13 cellular contexts compared by ENCODE assay signal in genomic region chr5:135391869-135392255, GRCh38. TPM values are rescaled to one million over a fixed set of nuclear protein-coding genes. Genes with fewer than 3 reads are reported as not detected.
DNase-seq lines count a peak whose midpoint lies in the region; ATAC-seq and TF ChIP-seq lines count a peak whose summit lies in the region.
"Had no signal": no experiment of that assay in that cellular context is flagged by ENCODE, and none has a peak within 500 bp of the region (broad histone marks: within the 10 kb centered on the region; RNA-seq: fewer than 3 reads in every experiment).

No MANE protein-coding gene starts in this region.

- H3K27ac ChIP-seq in KOPT-K1 (ENCODE audit: low read depth, low read length, poor library complexity, severe bottlenecking), result peak overlapping the region; percentile 10
- H3K27ac ChIP-seq in fibroblast of lung (ENCODE audit: insufficient read depth, low read length), result peak overlapping the region; percentile 52
- H3K27ac ChIP-seq in PC-3 (ENCODE audit: low read length), result no peak overlapping the region

- H4K20me1 ChIP-seq in fibroblast of lung (ENCODE audit: control insufficient read depth, extremely low read depth, insufficient read depth, low read length), result no peaks in the 10 kb centered on the region
- H4K20me1 ChIP-seq in PC-3 (ENCODE audit: low read length), result peaks cover 75% of the 10 kb centered on the region

- no peak for TF ChIP-seq CTCF in AG10803 (conservative IDR thresholded peaks at IDR 0.05; ENCODE audit: low read length)
- no peak for TF ChIP-seq CTCF in fibroblast of lung (conservative IDR thresholded peaks at IDR 0.05 in 1 of 2, IDR thresholded peaks at IDR 0.05 in 1 of 2; ENCODE audit: low read depth in 1 of 2, low read length in 2 of 2)
- TF ChIP-seq CTCF in PC-3 (conservative IDR thresholded peaks at IDR 0.05; ENCODE audit: low read depth, low read length), result no peak

- H2AFZ ChIP-seq in fibroblast of lung (ENCODE audit: low read length), result no peak overlapping the region
- no peak overlapping the region for H2AFZ ChIP-seq in PC-3 (ENCODE audit: low read length)
- H2AFZ ChIP-seq: GM23338 had no signal

- no peaks in the 10 kb centered on the region for H3K9me3 ChIP-seq in KOPT-K1 (ENCODE audit: insufficient read depth, low read length, poor library complexity, severe bottlenecking)
- no peaks in the 10 kb centered on the region for H3K9me3 ChIP-seq in fibroblast of lung (ENCODE audit: control insufficient read depth, insufficient read depth, low read depth, low read length)
- H3K9me3 ChIP-seq in PC-3 (ENCODE audit: low read length), result no peaks in the 10 kb centered on the region
- H3K9me3 ChIP-seq: Caco-2 had no signal

- no peaks in the 10 kb centered on the region for H3K9me2 ChIP-seq in PC-3 (replicated peaks; ENCODE audit: low read length)

- H3K4me1 ChIP-seq in fibroblast of lung (ENCODE audit: control insufficient read depth, extremely low read depth, insufficient read depth, low read length), result peaks cover 43% of the 10 kb centered on the region
- peaks cover 23% of the 10 kb centered on the region for H3K4me1 ChIP-seq in PC-3 (ENCODE audit: insufficient read depth, low read length)

- no TSS peak for BruUV-seq in PC-3 (replicated peaks; lab: Mats Ljungman, UMichigan)

- peak overlapping the region; percentile 68 for H3K4me2 ChIP-seq in fibroblast of lung (ENCODE audit: extremely low read depth, insufficient read depth, low read length)
- H3K4me2 ChIP-seq in PC-3 (ENCODE audit: low read length), result no peak overlapping the region
- H3K4me2 ChIP-seq: GM23338 had no signal

- no peaks in the 10 kb centered on the region for H3K27me3 Mint-ChIP-seq in natural killer cell treated with Interleukin-12 subunit alpha and Interleukin-12 subunit beta and Interleukin-15 and Interleukin-18, amount 100 ng/mL, for 72 hours

- H3K27ac Mint-ChIP-seq in natural killer cell treated with Interleukin-12 subunit alpha and Interleukin-12 subunit beta and Interleukin-15 and Interleukin-18, amount 100 ng/mL, for 72 hours, result peak overlapping the region; percentile 56 to 68

- H3K4me3 ChIP-seq in AG10803 (ENCODE audit: low read length), result no peak overlapping the region
- H3K4me3 ChIP-seq in fibroblast of lung (replicated peaks in 1 of 4; ENCODE audit: control extremely low read depth in 1 of 4, insufficient read depth in 1 of 4, low read depth in 3 of 4, low read length in 4 of 4), result no peak overlapping the region
- no peak overlapping the region for H3K4me3 ChIP-seq in PC-3 (ENCODE audit: low read length)
- H3K4me3 ChIP-seq: GM23338 had no signal

- H3K36me3 Mint-ChIP-seq in natural killer cell treated with Interleukin-12 subunit alpha and Interleukin-12 subunit beta and Interleukin-15 and Interleukin-18, amount 100 ng/mL, for 72 hours, result peaks cover 19% of the 10 kb centered on the region

- intact Hi-C loops in PC-3 (cut with micrococcal nuclease), result no loop called here

- peaks cover 92% of the 10 kb centered on the region for H3K79me2 ChIP-seq in fibroblast of lung (ENCODE audit: control insufficient read depth, insufficient read depth, low read length)
- H3K79me2 ChIP-seq in PC-3 (ENCODE audit: low read length), result peaks cover 91% of the 10 kb centered on the region

- POLR2A ChIA-PET in PC-3 (lab: Charles Lee; ENCODE audit: unreplicated experiment), result no interaction called here

- peak overlapping the region; percentile 42 for H3K4me3 Mint-ChIP-seq in natural killer cell treated with Interleukin-12 subunit alpha and Interleukin-12 subunit beta and Interleukin-15 and Interleukin-18, amount 100 ng/mL, for 72 hours
- H3K4me3 Mint-ChIP-seq: GM23338 had no signal

- H3K9me3 Mint-ChIP-seq in natural killer cell treated with Interleukin-12 subunit alpha and Interleukin-12 subunit beta and Interleukin-15 and Interleukin-18, amount 100 ng/mL, for 72 hours, result no peaks in the 10 kb centered on the region
- H3K9me3 Mint-ChIP-seq: GM23338 had no signal

- no peaks in the 10 kb centered on the region for H3F3A ChIP-seq in PC-3 (ENCODE audit: low read length, unreplicated experiment)

- DNase-seq in AG10803 (ENCODE audit: low read depth), result peak; percentile 42
- no peak for DNase-seq in fibroblast of lung (ENCODE audit: low read depth in 2 of 2)
- DNase-seq in natural killer cell treated with Interleukin-12 subunit alpha and Interleukin-12 subunit beta and Interleukin-15 and Interleukin-18, amount 100 ng/mL, for 72 hours (ENCODE audit: low spot score), result no peak
- DNase-seq in NCI-H1092 treated with DMSO at 0.1 percent for 48 hours (lab: John Stamatoyannopoulos, UW), result no peak
- DNase-seq in PC-3, result no peak
- DNase-seq in NCI-H2227 (lab: John Stamatoyannopoulos, UW; ENCODE audit: unreplicated experiment), result no peak
- no peak for DNase-seq in hippocampal formation (lab: John Stamatoyannopoulos, UW)
- DNase-seq: activated CD8-positive, alpha-beta memory T cell treated with anti-CD3 and anti-CD28 coated beads for 24 hours; Caco-2; NCI-H2029; retina had no signal

- H3K4me1 Mint-ChIP-seq in natural killer cell treated with Interleukin-12 subunit alpha and Interleukin-12 subunit beta and Interleukin-15 and Interleukin-18, amount 100 ng/mL, for 72 hours (ENCODE audit: low read depth in 2 of 2), result peaks cover 79 to 80% of the 10 kb centered on the region in 2 donors

- CTCF ChIA-PET in PC-3 (lab: Charles Lee), result no interaction called here

- peak in 1 of 2 donors; percentile 32 for ATAC-seq in natural killer cell treated with Interleukin-12 subunit alpha and Interleukin-12 subunit beta and Interleukin-15 and Interleukin-18, amount 100 ng/mL, for 72 hours
- no peak for ATAC-seq in PC-3
- ATAC-seq: GM23338 had no signal

- H3K9ac ChIP-seq in fibroblast of lung (ENCODE audit: insufficient read depth, low read length), result peak overlapping the region; percentile 11
- H3K9ac ChIP-seq in PC-3 (ENCODE audit: low read length), result no peak overlapping the region

- H3K27me3 ChIP-seq in fibroblast of lung (ENCODE audit: control insufficient read depth, insufficient read depth, low read length), result no peaks in the 10 kb centered on the region
- no peaks in the 10 kb centered on the region for H3K27me3 ChIP-seq in PC-3 (ENCODE audit: low read length)

- H3K36me3 ChIP-seq in KOPT-K1 (ENCODE audit: insufficient read depth, low read length) (peaks cover 92% of the 10 kb centered on the region), fibroblast of lung (ENCODE audit: control insufficient read depth, insufficient read depth, low read length) (peaks cover 5% of the 10 kb centered on the region), PC-3 (ENCODE audit: low read depth, low read length) (peaks cover 30% of the 10 kb centered on the region)

RNA-seq across cellular contexts. Expression of gene MACROH2A1, which starts 7.2 kb away (rescaled TPM):
- 154 and 191 TPM in 2 replicates for total RNA-seq in fibroblast of lung
- 95.6 and 128 TPM in 2 replicates for polyA plus RNA-seq in fibroblast of lung
- 82.3 and 119 TPM in 2 replicates for polyA plus RNA-seq in fibroblast of lung (2012)
- polyA minus RNA-seq in fibroblast of lung (ENCODE audit: low replicate concordance), result 56.9 and 95.6 TPM in 2 replicates
- total RNA-seq in natural killer cell treated with Interleukin-12 subunit alpha and Interleukin-12 subunit beta and Interleukin-15 and Interleukin-18, amount 100 ng/mL, for 72 hours, result 100 to 1,000 TPM; 163 to 252 TPM
- 388 and 455 TPM in 2 replicates for total RNA-seq in PC-3 (2014; rRNA removed)

RNA-seq across cellular contexts. Expression of gene DCANP1, which starts 55.3 kb away (rescaled TPM):
- total RNA-seq in fibroblast of lung (not detected in 2 replicates), PC-3 (2014; rRNA removed) (not detected in 2 replicates)
- polyA plus RNA-seq in fibroblast of lung, result not detected in 2 replicates
- polyA plus RNA-seq in fibroblast of lung (2012), result not detected in 2 replicates
- polyA minus RNA-seq in fibroblast of lung (ENCODE audit: low replicate concordance), result 0.52 TPM in 1 of 2 replicates, not detected in the other
- total RNA-seq in natural killer cell treated with Interleukin-12 subunit alpha and Interleukin-12 subunit beta and Interleukin-15 and Interleukin-18, amount 100 ng/mL, for 72 hours, result not detected
- total RNA-seq: Caco-2, GM23338 had no signal
- polyA plus RNA-seq: GM23338 had no signal
